ENCODE assay signal across 3 cellular contexts in the genomic region with DNA sequence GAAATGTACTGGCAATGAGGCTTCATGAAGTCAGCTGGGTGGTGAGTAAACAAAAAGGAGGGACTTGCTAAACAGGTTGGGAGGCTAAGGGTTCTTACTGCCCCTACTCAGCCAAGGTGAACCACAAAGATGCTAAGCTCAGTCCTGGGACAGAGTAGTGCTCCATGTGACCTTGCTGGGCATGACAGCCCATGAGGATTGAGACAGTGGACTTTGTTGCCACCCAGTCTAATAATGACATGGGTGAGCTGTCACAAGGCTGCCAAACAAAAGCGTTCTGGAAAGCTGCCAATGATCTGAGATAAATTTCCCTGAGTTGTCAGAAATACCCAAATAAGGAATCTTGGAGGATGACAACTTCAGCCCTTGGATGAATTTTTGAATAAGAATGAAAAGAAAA.
TF ChIP-seq lines count a peak whose summit lies in the region.

No MANE protein-coding gene starts in this region.

TF ChIP-seq in liver, 16 proteins besides CTCF, POLR2A, EP300 and RAD21:
- peak; percentile 41 to 48 for TF ChIP-seq HNF4A (conservative IDR thresholded peaks at IDR 0.05)
- TF ChIP-seq ATF3 (IDR thresholded peaks at IDR 0.05): no peak

TF ChIP-seq in HepG2, 621 proteins besides CTCF, POLR2A, EP300 and RAD21:
- TF ChIP-seq BCLAF1 (IDR thresholded peaks at IDR 0.05): no peak

TF ChIP-seq in GM23338, 12 proteins besides CTCF, POLR2A, EP300 and RAD21:
- TF ChIP-seq, protein P1, sequence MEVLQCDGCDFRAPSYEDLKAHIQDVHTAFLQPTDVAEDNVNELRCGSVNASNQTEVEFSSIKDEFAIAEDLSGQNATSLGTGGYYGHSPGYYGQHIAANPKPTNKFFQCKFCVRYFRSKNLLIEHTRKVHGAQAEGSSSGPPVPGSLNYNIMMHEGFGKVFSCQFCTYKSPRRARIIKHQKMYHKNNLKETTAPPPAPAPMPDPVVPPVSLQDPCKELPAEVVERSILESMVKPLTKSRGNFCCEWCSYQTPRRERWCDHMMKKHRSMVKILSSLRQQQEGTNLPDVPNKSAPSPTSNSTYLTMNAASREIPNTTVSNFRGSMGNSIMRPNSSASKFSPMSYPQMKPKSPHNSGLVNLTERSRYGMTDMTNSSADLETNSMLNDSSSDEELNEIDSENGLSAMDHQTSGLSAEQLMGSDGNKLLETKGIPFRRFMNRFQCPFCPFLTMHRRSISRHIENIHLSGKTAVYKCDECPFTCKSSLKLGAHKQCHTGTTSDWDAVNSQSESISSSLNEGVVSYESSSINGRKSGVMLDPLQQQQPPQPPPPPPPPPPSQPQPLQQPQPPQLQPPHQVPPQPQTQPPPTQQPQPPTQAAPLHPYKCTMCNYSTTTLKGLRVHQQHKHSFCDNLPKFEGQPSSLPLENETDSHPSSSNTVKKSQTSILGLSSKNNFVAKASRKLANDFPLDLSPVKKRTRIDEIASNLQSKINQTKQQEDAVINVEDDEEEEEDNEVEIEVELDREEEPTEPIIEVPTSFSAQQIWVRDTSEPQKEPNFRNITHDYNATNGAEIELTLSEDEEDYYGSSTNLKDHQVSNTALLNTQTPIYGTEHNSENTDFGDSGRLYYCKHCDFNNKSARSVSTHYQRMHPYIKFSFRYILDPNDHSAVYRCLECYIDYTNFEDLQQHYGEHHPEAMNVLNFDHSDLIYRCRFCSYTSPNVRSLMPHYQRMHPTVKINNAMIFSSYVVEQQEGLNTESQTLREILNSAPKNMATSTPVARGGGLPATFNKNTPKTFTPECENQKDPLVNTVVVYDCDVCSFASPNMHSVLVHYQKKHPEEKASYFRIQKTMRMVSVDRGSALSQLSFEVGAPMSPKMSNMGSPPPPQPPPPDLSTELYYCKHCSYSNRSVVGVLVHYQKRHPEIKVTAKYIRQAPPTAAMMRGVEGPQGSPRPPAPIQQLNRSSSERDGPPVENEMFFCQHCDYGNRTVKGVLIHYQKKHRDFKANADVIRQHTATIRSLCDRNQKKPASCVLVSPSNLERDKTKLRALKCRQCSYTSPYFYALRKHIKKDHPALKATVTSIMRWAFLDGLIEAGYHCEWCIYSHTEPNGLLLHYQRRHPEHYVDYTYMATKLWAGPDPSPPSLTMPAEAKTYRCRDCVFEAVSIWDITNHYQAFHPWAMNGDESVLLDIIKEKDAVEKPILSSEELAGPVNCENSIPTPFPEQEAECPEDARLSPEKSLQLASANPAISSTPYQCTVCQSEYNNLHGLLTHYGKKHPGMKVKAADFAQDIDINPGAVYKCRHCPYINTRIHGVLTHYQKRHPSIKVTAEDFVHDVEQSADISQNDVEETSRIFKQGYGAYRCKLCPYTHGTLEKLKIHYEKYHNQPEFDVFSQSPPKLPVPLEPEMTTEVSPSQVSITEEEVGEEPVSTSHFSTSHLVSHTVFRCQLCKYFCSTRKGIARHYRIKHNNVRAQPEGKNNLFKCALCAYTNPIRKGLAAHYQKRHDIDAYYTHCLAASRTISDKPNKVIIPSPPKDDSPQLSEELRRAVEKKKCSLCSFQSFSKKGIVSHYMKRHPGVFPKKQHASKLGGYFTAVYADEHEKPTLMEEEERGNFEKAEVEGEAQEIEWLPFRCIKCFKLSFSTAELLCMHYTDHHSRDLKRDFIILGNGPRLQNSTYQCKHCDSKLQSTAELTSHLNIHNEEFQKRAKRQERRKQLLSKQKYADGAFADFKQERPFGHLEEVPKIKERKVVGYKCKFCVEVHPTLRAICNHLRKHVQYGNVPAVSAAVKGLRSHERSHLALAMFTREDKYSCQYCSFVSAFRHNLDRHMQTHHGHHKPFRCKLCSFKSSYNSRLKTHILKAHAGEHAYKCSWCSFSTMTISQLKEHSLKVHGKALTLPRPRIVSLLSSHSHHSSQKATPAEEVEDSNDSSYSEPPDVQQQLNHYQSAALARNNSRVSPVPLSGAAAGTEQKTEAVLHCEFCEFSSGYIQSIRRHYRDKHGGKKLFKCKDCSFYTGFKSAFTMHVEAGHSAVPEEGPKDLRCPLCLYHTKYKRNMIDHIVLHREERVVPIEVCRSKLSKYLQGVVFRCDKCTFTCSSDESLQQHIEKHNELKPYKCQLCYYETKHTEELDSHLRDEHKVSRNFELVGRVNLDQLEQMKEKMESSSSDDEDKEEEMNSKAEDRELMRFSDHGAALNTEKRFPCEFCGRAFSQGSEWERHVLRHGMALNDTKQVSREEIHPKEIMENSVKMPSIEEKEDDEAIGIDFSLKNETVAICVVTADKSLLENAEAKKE (CRISPR knock-in tag; IDR thresholded peaks at IDR 0.05): no peak
- TF ChIP-seq, protein P2, sequence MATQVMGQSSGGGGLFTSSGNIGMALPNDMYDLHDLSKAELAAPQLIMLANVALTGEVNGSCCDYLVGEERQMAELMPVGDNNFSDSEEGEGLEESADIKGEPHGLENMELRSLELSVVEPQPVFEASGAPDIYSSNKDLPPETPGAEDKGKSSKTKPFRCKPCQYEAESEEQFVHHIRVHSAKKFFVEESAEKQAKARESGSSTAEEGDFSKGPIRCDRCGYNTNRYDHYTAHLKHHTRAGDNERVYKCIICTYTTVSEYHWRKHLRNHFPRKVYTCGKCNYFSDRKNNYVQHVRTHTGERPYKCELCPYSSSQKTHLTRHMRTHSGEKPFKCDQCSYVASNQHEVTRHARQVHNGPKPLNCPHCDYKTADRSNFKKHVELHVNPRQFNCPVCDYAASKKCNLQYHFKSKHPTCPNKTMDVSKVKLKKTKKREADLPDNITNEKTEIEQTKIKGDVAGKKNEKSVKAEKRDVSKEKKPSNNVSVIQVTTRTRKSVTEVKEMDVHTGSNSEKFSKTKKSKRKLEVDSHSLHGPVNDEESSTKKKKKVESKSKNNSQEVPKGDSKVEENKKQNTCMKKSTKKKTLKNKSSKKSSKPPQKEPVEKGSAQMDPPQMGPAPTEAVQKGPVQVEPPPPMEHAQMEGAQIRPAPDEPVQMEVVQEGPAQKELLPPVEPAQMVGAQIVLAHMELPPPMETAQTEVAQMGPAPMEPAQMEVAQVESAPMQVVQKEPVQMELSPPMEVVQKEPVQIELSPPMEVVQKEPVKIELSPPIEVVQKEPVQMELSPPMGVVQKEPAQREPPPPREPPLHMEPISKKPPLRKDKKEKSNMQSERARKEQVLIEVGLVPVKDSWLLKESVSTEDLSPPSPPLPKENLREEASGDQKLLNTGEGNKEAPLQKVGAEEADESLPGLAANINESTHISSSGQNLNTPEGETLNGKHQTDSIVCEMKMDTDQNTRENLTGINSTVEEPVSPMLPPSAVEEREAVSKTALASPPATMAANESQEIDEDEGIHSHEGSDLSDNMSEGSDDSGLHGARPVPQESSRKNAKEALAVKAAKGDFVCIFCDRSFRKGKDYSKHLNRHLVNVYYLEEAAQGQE (IDR thresholded peaks at IDR 0.05; ENCODE audit: unreplicated experiment): no peak
